ENCODE assay signal across 8 cellular contexts in genomic region chr2:28750316-28751101, GRCh38. TPM values are rescaled to one million over a fixed set of nuclear protein-coding genes. Genes with fewer than 3 reads are reported as not detected.
DNase-seq lines count a peak whose midpoint lies in the region; ATAC-seq lines count a peak whose summit lies in the region.

No MANE protein-coding gene starts in this region.

- H3K27ac Mint-ChIP-seq in activated T-helper 2 cell treated with anti-CD3 and anti-CD28 coated beads, Interferon-gamma antibody, Interleukin-2, Interleukin-4, amounts not matched to agents 10 μg/mL and 5 μg/mL and 100 μg/mL, durations not matched to agents 14 hours and 24 hours and 36 hours, result peak overlapping the region; percentile 96

- H3K27me3 Mint-ChIP-seq in activated T-helper 2 cell treated with anti-CD3 and anti-CD28 coated beads, Interferon-gamma antibody, Interleukin-2, Interleukin-4, amounts not matched to agents 10 μg/mL and 5 μg/mL and 100 μg/mL, durations not matched to agents 14 hours and 24 hours and 36 hours (ENCODE audit: low read depth), result no peaks in the 10 kb centered on the region

- ATAC-seq in HG03095 (IDR thresholded peaks at IDR 0.05; ENCODE audit: unreplicated experiment), result no peak
- no peak for ATAC-seq in GM18867 (IDR thresholded peaks at IDR 0.05; ENCODE audit: unreplicated experiment)

- peaks cover 39% of the 10 kb centered on the region for H3K4me1 Mint-ChIP-seq in activated T-helper 2 cell treated with anti-CD3 and anti-CD28 coated beads, Interferon-gamma antibody, Interleukin-2, Interleukin-4, amounts not matched to agents 10 μg/mL and 5 μg/mL and 100 μg/mL, durations not matched to agents 14 hours and 24 hours and 36 hours (ENCODE audit: low read depth)

- peaks cover 35% of the 10 kb centered on the region for H3K36me3 Mint-ChIP-seq in activated T-helper 2 cell treated with anti-CD3 and anti-CD28 coated beads, Interferon-gamma antibody, Interleukin-2, Interleukin-4, amounts not matched to agents 10 μg/mL and 5 μg/mL and 100 μg/mL, durations not matched to agents 14 hours and 24 hours and 36 hours (ENCODE audit: low read depth)

- DNase-seq in NCI-H2196 treated with DMSO at 0.1 percent for 48 hours (lab: John Stamatoyannopoulos, UW; ENCODE audit: unreplicated experiment) (peak; percentile 6), NCI-H2196 (lab: John Stamatoyannopoulos, UW; ENCODE audit: unreplicated experiment) (no peak), NCI-H2227 (lab: John Stamatoyannopoulos, UW; ENCODE audit: unreplicated experiment) (peak; percentile 54), germinal center (ENCODE audit: low spot score) (peak; percentile 26), pons (ENCODE audit: low spot score) (peak; percentile 66)
- DNase-seq in activated T-helper 2 cell treated with anti-CD3 and anti-CD28 coated beads, Interferon-gamma antibody, Interleukin-2, Interleukin-4, amounts not matched to agents 10 μg/mL and 5 μg/mL and 100 μg/mL, durations not matched to agents 14 hours and 24 hours and 36 hours (ENCODE audit: low spot score), result peak; percentile 23

- no peaks in the 10 kb centered on the region for H3K9me3 Mint-ChIP-seq in activated T-helper 2 cell treated with anti-CD3 and anti-CD28 coated beads, Interferon-gamma antibody, Interleukin-2, Interleukin-4, amounts not matched to agents 10 μg/mL and 5 μg/mL and 100 μg/mL, durations not matched to agents 14 hours and 24 hours and 36 hours

- intact Hi-C loops in activated T-helper 2 cell treated with anti-CD3 and anti-CD28 coated beads, Interferon-gamma antibody, Interleukin-2, Interleukin-4, amounts not matched to agents 10 μg/mL and 5 μg/mL and 100 μg/mL, durations not matched to agents 14 hours and 24 hours and 36 hours (cut with micrococcal nuclease), result loop anchor here (1.0 to 2.0 kb wide), 3 partner anchors 69 to 135 kb away; no protein-coding TSS in a partner anchor

- peak overlapping the region; percentile 90 for H3K4me3 Mint-ChIP-seq in activated T-helper 2 cell treated with anti-CD3 and anti-CD28 coated beads, Interferon-gamma antibody, Interleukin-2, Interleukin-4, amounts not matched to agents 10 μg/mL and 5 μg/mL and 100 μg/mL, durations not matched to agents 14 hours and 24 hours and 36 hours (ENCODE audit: low read depth)

RNA-seq across cellular contexts. Expression of gene PPP1CB, which starts 1.1 kb away (rescaled TPM):
- total RNA-seq in activated T-helper 2 cell treated with anti-CD3 and anti-CD28 coated beads, Interferon-gamma antibody, Interleukin-2, Interleukin-4, amounts not matched to agents 10 μg/mL and 5 μg/mL and 100 μg/mL, durations not matched to agents 14 hours and 24 hours and 36 hours, result 253 and 272 TPM in 2 replicates
